Comparison of ENCODE assay signal across 17 cellular contexts in genomic region chr19:46470376-46470775, GRCh38. TPM values are rescaled to one million over a fixed set of nuclear protein-coding genes. Genes with fewer than 3 reads are reported as not detected.
A peak's percentile ranks its signal among the peaks of the same experiment; 100 is the strongest.
DNase-seq lines count a peak whose midpoint lies in the region; TF ChIP-seq lines count a peak whose summit lies in the region.
"Had no signal": no experiment of that assay in that cellular context is flagged by ENCODE, and none has a peak within 500 bp of the region (broad histone marks: within the 10 kb centered on the region; RNA-seq: fewer than 3 reads in every experiment).

No MANE protein-coding gene starts in this region.

- dilution Hi-C loops in mammary epithelial cell (cut with HindIII; ENCODE audit: low sequenced_read_pairs) = no loop called here

- in situ Hi-C loops in mammary epithelial cell (cut with MboI; ENCODE audit: low sequenced_read_pairs in 2 of 2) = no loop called here

- 94% methylated on average over 9 of the region's 10 CpGs for WGBS in mammary epithelial cell (ENCODE audit: low coverage, missing lambda C conversion rate)
- 81 to 86% methylated on average over 7 of the region's 10 CpGs for WGBS in mesodermal cell (ENCODE audit: insufficient coverage in 2 of 2), 2 experiments
- 59 to 76% methylated on average over 9 of the region's 10 CpGs for WGBS in thyroid gland, 2 donors
- WGBS in sigmoid colon, 2 donors = 83 to 92% methylated on average over 10 of the region's 10 CpGs

- H3K36me3 Mint-ChIP-seq in MCF 10A (ENCODE audit: insufficient read depth, unreplicated experiment) = peaks cover 6% of the 10 kb centered on the region
- no peaks in the 10 kb centered on the region for H3K36me3 Mint-ChIP-seq in chondrocyte (ENCODE audit: low read depth)
- H3K36me3 Mint-ChIP-seq: CD4-positive, alpha-beta memory T cell had no signal

- H3K9me3 ChIP-seq in mammary epithelial cell (replicated peaks; ENCODE audit: insufficient read depth, low read length) = no peaks in the 10 kb centered on the region
- H3K9me3 ChIP-seq in mesodermal cell (ENCODE audit: control insufficient read depth, low read length) = no peaks in the 10 kb centered on the region
- H3K9me3 ChIP-seq in thyroid gland = no peaks in the 10 kb centered on the region
- H3K9me3 ChIP-seq in sigmoid colon = no peaks in the 10 kb centered on the region
- H3K9me3 ChIP-seq: esophagus squamous epithelium, lower lobe of right lung had no signal

- H3K27me3 ChIP-seq in mammary epithelial cell (ENCODE audit: insufficient read depth, low read length) = no peaks in the 10 kb centered on the region
- H3K27me3 ChIP-seq in thyroid gland = no peaks in the 10 kb centered on the region
- no peaks in the 10 kb centered on the region for H3K27me3 ChIP-seq in sigmoid colon

- BruUV-seq in MCF 10A (replicated peaks; lab: Mats Ljungman, UMichigan) (TSS peak; percentile 30), mammary epithelial cell (replicated peaks; lab: Mats Ljungman, UMichigan) (no TSS peak)

- TF ChIP-seq POLR2A in thyroid gland (IDR thresholded peaks at IDR 0.05) = no peak
- TF ChIP-seq POLR2A in sigmoid colon (IDR thresholded peaks at IDR 0.05) = no peak

- no peak overlapping the region for H3K4me3 ChIP-seq in mammary epithelial cell (replicated peaks in 1 of 3; ENCODE audit: insufficient read depth in 1 of 3, low read depth in 2 of 3, low read length in 3 of 3)
- peak overlapping the region; percentile 57 for H3K4me3 ChIP-seq in mesodermal cell (ENCODE audit: extremely low read depth, insufficient read depth, low read length, poor library complexity, severe bottlenecking)
- H3K4me3 ChIP-seq in thyroid gland (replicated peaks in 1 of 3) = no peak overlapping the region
- H3K4me3 ChIP-seq in sigmoid colon = no peak overlapping the region
- H3K4me3 ChIP-seq: GM12878 had no signal

- no peak overlapping the region for H3K4me3 Mint-ChIP-seq in MCF 10A (ENCODE audit: unreplicated experiment)
- H3K4me3 Mint-ChIP-seq in chondrocyte (ENCODE audit: unreplicated experiment) = no peak overlapping the region

- no peak overlapping the region for H2AFZ ChIP-seq in mammary epithelial cell (ENCODE audit: low read depth, low read length)

- no peaks in the 10 kb centered on the region for H3K79me2 ChIP-seq in mammary epithelial cell (ENCODE audit: insufficient read depth, low read length)

- POLR2A ChIA-PET in MCF 10A (lab: Yijun Ruan, JAX) = interaction anchor here (0.9 kb wide), 1 partner anchor 9 kb away, joined by 3 read pairs; no protein-coding TSS in a partner anchor

- no peaks in the 10 kb centered on the region for H3K36me3 ChIP-seq in mammary epithelial cell (ENCODE audit: insufficient read depth, low read length)
- peaks cover 33% of the 10 kb centered on the region for H3K36me3 ChIP-seq in mesodermal cell (ENCODE audit: control insufficient read depth, insufficient read depth, low read length)
- H3K36me3 ChIP-seq in thyroid gland = no peaks in the 10 kb centered on the region
- H3K36me3 ChIP-seq in sigmoid colon = no peaks in the 10 kb centered on the region
- H3K36me3 ChIP-seq: esophagus squamous epithelium, lower lobe of right lung had no signal

- H3K27ac ChIP-seq in mammary epithelial cell (ENCODE audit: insufficient read depth, low read depth, low read length) (no peak overlapping the region), mesodermal cell (ENCODE audit: low read depth, low read length, severe bottlenecking) (no peak overlapping the region), thyroid gland (peak overlapping the region in 2 of 3 donors; percentile 68 to 82), sigmoid colon (no peak overlapping the region)

- H3K27ac Mint-ChIP-seq in MCF 10A (ENCODE audit: low read depth, unreplicated experiment) = peak overlapping the region; percentile 51
- no peak overlapping the region for H3K27ac Mint-ChIP-seq in chondrocyte (ENCODE audit: unreplicated experiment)
- H3K27ac Mint-ChIP-seq: CD4-positive, alpha-beta memory T cell had no signal

- TF ChIP-seq EP300 in sigmoid colon (IDR thresholded peaks at IDR 0.05) = no peak

- no peaks in the 10 kb centered on the region for H3K27me3 Mint-ChIP-seq in MCF 10A (ENCODE audit: insufficient read depth, unreplicated experiment)
- H3K27me3 Mint-ChIP-seq in chondrocyte (ENCODE audit: low read depth) = no peaks in the 10 kb centered on the region

- no peaks in the 10 kb centered on the region for H3K9me3 Mint-ChIP-seq in MCF 10A (ENCODE audit: unreplicated experiment)
- H3K9me3 Mint-ChIP-seq in chondrocyte (ENCODE audit: low read depth) = no peaks in the 10 kb centered on the region
- H3K9me3 Mint-ChIP-seq: CD4-positive, alpha-beta memory T cell had no signal

- no peak for TF ChIP-seq CTCF in MCF 10A (IDR thresholded peaks at IDR 0.05; ENCODE audit: unreplicated experiment)
- no peak for TF ChIP-seq CTCF in mammary epithelial cell (conservative IDR thresholded peaks at IDR 0.05 in 1 of 2, IDR thresholded peaks at IDR 0.05 in 1 of 2; ENCODE audit: extremely low read depth in 1 of 2, insufficient read depth in 1 of 2, low read depth in 1 of 2, low read length in 2 of 2)
- no peak for TF ChIP-seq CTCF in chondrocyte (IDR thresholded peaks at IDR 0.05)
- no peak for TF ChIP-seq CTCF in thyroid gland (IDR thresholded peaks at IDR 0.05)
- no peak for TF ChIP-seq CTCF in sigmoid colon (IDR thresholded peaks at IDR 0.05)

- no peak overlapping the region for H3K4me2 ChIP-seq in mammary epithelial cell (ENCODE audit: insufficient read depth, low read depth, low read length)

- intact Hi-C loops in MCF 10A (cut with micrococcal nuclease) = no loop called here
- intact Hi-C loops in mammary epithelial cell (cut with micrococcal nuclease) = no loop called here
- intact Hi-C loops in thyroid gland (cut with DNase I) = no loop called here
- intact Hi-C loops in sigmoid colon (cut with DNase I) = no loop called here

- H3K4me1 ChIP-seq in mammary epithelial cell (ENCODE audit: insufficient read depth, low read length) (peaks cover 58% of the 10 kb centered on the region), mesodermal cell (ENCODE audit: control insufficient read depth, insufficient read depth, low read length, poor library complexity, severe bottlenecking) (peaks cover 14% of the 10 kb centered on the region), thyroid gland (peaks cover 12 to 24% of the 10 kb centered on the region in 2 donors), sigmoid colon (peaks cover 0 to 14% (median 13%) of the 10 kb centered on the region in 4 donors)

- no peak for DNase-seq in MCF 10A (ENCODE audit: unreplicated experiment)
- no peak for DNase-seq in mammary epithelial cell
- peak; percentile 57 for DNase-seq in chondrocyte (ENCODE audit: low spot score)
- DNase-seq in thyroid gland = no peak
- no peak for DNase-seq in DMS 273 (lab: John Stamatoyannopoulos, UW; ENCODE audit: unreplicated experiment)
- DNase-seq in 8988T = no peak
- no peak for DNase-seq in sigmoid colon
- DNase-seq: activated CD4-positive, alpha-beta T cell treated with anti-CD3 and anti-CD28 coated beads for 48 hours; CD4-positive, alpha-beta memory T cell; esophagus squamous epithelium; SIG-M5; small intestine; stimulated activated naive CD4-positive, alpha-beta T cell treated with Interleukin-2 at 50 U/mL for 16 hours had no signal

- H3K4me1 Mint-ChIP-seq in MCF 10A (ENCODE audit: insufficient read depth, unreplicated experiment) (peaks cover 28% of the 10 kb centered on the region), chondrocyte (ENCODE audit: low read depth) (peaks cover 38% of the 10 kb centered on the region)

- CTCF ChIA-PET in MCF 10A (lab: Yijun Ruan, JAX) (interaction anchor here (0.5 kb wide), 1 partner anchor 59 kb away, joined by 3 read pairs; no protein-coding TSS in a partner anchor), mammary epithelial cell (lab: Charles Lee; ENCODE audit: low non-redundant PET) (no interaction called here)

- no peak overlapping the region for H3K9ac ChIP-seq in mammary epithelial cell (ENCODE audit: insufficient read depth, low read length)

- no peaks in the 10 kb centered on the region for H4K20me1 ChIP-seq in mammary epithelial cell (ENCODE audit: insufficient read depth, low read length)

RNA-seq across cellular contexts. Expression of gene PNMA8A, which starts 1.0 kb away (rescaled TPM):
- 6.0 and 7.6 TPM in 2 replicates for total RNA-seq in MCF 10A (2022)
- total RNA-seq in mammary epithelial cell = 10 to 100 TPM in 1 of 2 donors, under 1 TPM in 1; 0.24 to 39.3 TPM
- polyA plus RNA-seq in mammary epithelial cell = 0.26 TPM
- polyA minus RNA-seq in mammary epithelial cell = not detected
- total RNA-seq in chondrocyte = 10.1 to 16.1 TPM (median 10.1 TPM) in 3 replicates
- 21.3 TPM for polyA plus RNA-seq in mesodermal cell (2013, experiment 1 of 2)
- polyA plus RNA-seq in mesodermal cell (2013, experiment 2 of 2) = 20.6 TPM
- total RNA-seq in thyroid gland = 10 to 100 TPM in 3 of 4 donors, 1 to 10 TPM in 1; 8.9 to 33.8 (median 19.5) TPM
- total RNA-seq in sigmoid colon = 1 to 10 TPM; 1.5 to 8.4 (median 5.5) TPM
- polyA plus RNA-seq in sigmoid colon = 1 to 10 TPM in 1 of 3 donors, not detected in 2; 2.3 TPM
- total RNA-seq: A172 had no signal

RNA-seq across cellular contexts. Expression of gene PNMA8B, which starts 25.3 kb away (rescaled TPM):
- total RNA-seq in MCF 10A (2022) = not detected in 2 replicates
- total RNA-seq in mammary epithelial cell = under 1 TPM; 0.12 to 0.67 TPM
- polyA plus RNA-seq in mammary epithelial cell = 0.01 TPM
- 1.3 TPM for polyA minus RNA-seq in mammary epithelial cell
- 2.2 to 5.5 TPM (median 2.5 TPM) in 3 replicates for total RNA-seq in chondrocyte
- polyA plus RNA-seq in mesodermal cell (2013, experiment 1 of 2) = 1.7 TPM
- polyA plus RNA-seq in mesodermal cell (2013, experiment 2 of 2) = 1.5 TPM
- 1 to 10 TPM; 1.3 to 1.5 (median 1.5) TPM for total RNA-seq in thyroid gland
- 1 to 10 TPM; 1.3 to 1.9 (median 1.6) TPM for total RNA-seq in sigmoid colon
- under 1 TPM in 2 of 3 donors, not detected in 1; 0.60 to 0.95 TPM for polyA plus RNA-seq in sigmoid colon
- total RNA-seq: A172, GM12878 had no signal

RNA-seq across cellular contexts. Expression of gene PNMA8C, which starts 41.6 kb away (rescaled TPM):
- total RNA-seq in MCF 10A (2022) (not detected in 2 replicates), mammary epithelial cell (1 to 10 TPM in 1 of 2 donors, not detected in 1; 2.3 TPM), chondrocyte (0.10 to 0.27 TPM (median 0.20 TPM) in 3 replicates), thyroid gland (under 1 TPM in 1 of 4 donors, not detected in 3; 0.11 TPM), sigmoid colon (under 1 TPM in 3 of 4 donors, not detected in 1; 0.27 to 0.36 (median 0.28) TPM)
- polyA plus RNA-seq in mammary epithelial cell (not detected), sigmoid colon (under 1 TPM in 2 of 3 donors, not detected in 1; 0.23 to 0.25 TPM)
- not detected for polyA minus RNA-seq in mammary epithelial cell
- polyA plus RNA-seq in mesodermal cell (2013, experiment 1 of 2) = 0.74 TPM
- 0.61 TPM for polyA plus RNA-seq in mesodermal cell (2013, experiment 2 of 2)
- total RNA-seq: A172; CD4-positive, alpha-beta memory T cell; esophagus squamous epithelium; GM12878 had no signal
- polyA plus RNA-seq: CD4-positive, alpha-beta memory T cell; GM12878 had no signal

RNA-seq across cellular contexts. Expression of gene CCDC8, which starts 57.0 kb away (rescaled TPM):
- not detected in 2 replicates for total RNA-seq in MCF 10A (2022)
- 100 to 1,000 TPM in 1 of 2 donors, 10 to 100 TPM in 1; 94.6 to 110 TPM for total RNA-seq in mammary epithelial cell
- polyA plus RNA-seq in mammary epithelial cell = 47.7 TPM
- 47.1 TPM for polyA minus RNA-seq in mammary epithelial cell
- total RNA-seq in chondrocyte = 39.3 to 53.2 TPM (median 39.5 TPM) in 3 replicates
- polyA plus RNA-seq in mesodermal cell (2013, experiment 1 of 2) = 16.4 TPM
- polyA plus RNA-seq in mesodermal cell (2013, experiment 2 of 2) = 15.8 TPM
- total RNA-seq in thyroid gland = 10 to 100 TPM; 16.8 to 34.9 (median 29.3) TPM
- total RNA-seq in sigmoid colon = 1 to 10 TPM; 3.5 to 6.1 (median 5.2) TPM
- polyA plus RNA-seq in sigmoid colon = 1 to 10 TPM in 2 of 3 donors, under 1 TPM in 1; 0.69 to 2.4 (median 1.9) TPM
- total RNA-seq: A172; CD4-positive, alpha-beta memory T cell had no signal
- polyA plus RNA-seq: CD4-positive, alpha-beta memory T cell had no signal

Comparison
In these comparisons a context has a peak if more than half of its experiments do, and no peak if none do; other contexts are left out.
1. H3K27ac ChIP-seq: peak in thyroid gland (2 of 3); none in mammary epithelial cell (single experiment), mesodermal cell (single experiment) and sigmoid colon (0 of 4).